Comparison of ENCODE assay signal across 21 cellular contexts in the genomic region with DNA sequence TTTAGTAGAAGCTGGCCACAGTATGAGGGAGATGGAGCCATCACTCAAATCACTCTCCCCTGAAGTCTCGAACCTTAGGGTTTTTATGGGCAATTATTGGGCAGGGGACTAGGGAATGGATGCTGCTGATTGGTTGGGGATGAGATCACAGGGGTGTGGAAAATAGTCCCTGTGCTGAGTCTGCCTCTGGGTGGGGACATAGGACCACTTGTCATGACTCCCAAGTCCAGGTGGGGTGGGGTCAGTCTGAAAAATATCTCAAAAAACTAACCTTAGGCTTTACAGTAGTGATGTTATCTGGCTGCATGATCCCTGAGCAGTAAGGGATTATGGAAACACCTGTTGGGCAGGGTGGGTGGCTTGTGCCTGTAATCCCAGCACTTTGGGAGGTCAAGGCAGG.
"Had no signal": no experiment of that assay in that cellular context is flagged by ENCODE, and none has a peak within 500 bp of the region (broad histone marks: within the 10 kb centered on the region; RNA-seq: fewer than 3 reads in every experiment).

No MANE protein-coding gene starts in this region.

- H3K27ac ChIP-seq: HL-60 had no signal

- FAIRE-seq: HTR-8/SVneo, RCC 7860 had no signal

- H3K9ac ChIP-seq: SK-N-SH had no signal

- H3K4me3 ChIP-seq: MG63 had no signal

- H3K36me3 ChIP-seq: MG63 had no signal

- H3K4me2 ChIP-seq: SK-N-SH had no signal

- H3K9me3 ChIP-seq: MG63, SK-N-SH had no signal

- DNase-seq: Karpas-422, KG1, MG63, NCI-H1092, NCI-H1105 treated with DMSO at 0.1 percent for 48 hours, NCI-H1417 treated with DMSO at 0.1 percent for 48 hours, NCI-H146, NCI-H1694 treated with DMSO at 0.1 percent for 48 hours, NCI-H1930, NCI-H2081, NCI-H2107, NCI-H2227 treated with DMSO at 0.1 percent for 48 hours, NCI-H526 treated with DMSO at 0.1 percent for 48 hours, NCI-H748 treated with DMSO at 0.1 percent for 48 hours, Right ventricle myocardium superior, RPMI8226, SIG-M5, SK-N-SH had no signal

- H3K27me3 ChIP-seq: MG63 had no signal
